1 cellular context compared by ENCODE assay signal in the genomic region with DNA sequence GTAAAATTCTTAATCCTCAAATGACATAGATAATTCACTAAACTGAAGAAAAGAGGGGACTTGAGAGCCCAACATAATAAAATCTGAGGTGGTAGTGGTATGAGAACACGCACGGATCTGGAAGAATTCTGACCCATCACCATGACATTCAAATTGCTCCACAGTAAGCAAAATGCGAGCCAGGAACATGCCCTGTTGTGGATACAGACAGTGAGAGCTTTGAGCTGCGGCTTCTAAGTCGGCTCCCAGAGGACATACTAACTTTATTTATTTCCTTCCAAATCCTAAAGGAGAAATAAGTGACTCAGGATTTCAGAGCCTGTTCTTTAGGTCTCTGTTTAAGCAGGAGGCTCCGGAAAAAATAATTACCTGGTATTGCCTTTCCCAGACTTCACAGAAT.
TF ChIP-seq lines count a peak whose summit lies in the region.

No MANE protein-coding gene starts in this region.

TF ChIP-seq in SK-N-SH, 30 proteins besides CTCF, POLR2A, EP300 and RAD21:
- no peak for TF ChIP-seq MXI1 (IDR thresholded peaks at IDR 0.05; ENCODE audit: low read depth, low read length)
- TF ChIP-seq, protein P1, sequence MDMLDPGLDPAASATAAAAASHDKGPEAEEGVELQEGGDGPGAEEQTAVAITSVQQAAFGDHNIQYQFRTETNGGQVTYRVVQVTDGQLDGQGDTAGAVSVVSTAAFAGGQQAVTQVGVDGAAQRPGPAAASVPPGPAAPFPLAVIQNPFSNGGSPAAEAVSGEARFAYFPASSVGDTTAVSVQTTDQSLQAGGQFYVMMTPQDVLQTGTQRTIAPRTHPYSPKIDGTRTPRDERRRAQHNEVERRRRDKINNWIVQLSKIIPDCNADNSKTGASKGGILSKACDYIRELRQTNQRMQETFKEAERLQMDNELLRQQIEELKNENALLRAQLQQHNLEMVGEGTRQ (IDR thresholded peaks at IDR 0.05; ENCODE audit: borderline replicate concordance, low read depth, low read length): no peak
- TF ChIP-seq, protein P2, sequence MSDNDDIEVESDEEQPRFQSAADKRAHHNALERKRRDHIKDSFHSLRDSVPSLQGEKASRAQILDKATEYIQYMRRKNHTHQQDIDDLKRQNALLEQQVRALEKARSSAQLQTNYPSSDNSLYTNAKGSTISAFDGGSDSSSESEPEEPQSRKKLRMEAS (IDR thresholded peaks at IDR 0.05; ENCODE audit: low read depth): no peak
- no peak for TF ChIP-seq NFIC (IDR thresholded peaks at IDR 0.05; ENCODE audit: borderline replicate concordance)
- TF ChIP-seq EZH2phosphoT487 (IDR thresholded peaks at IDR 0.05; ENCODE audit: borderline replicate concordance, low read depth): no peak
- TF ChIP-seq FOXM1 (IDR thresholded peaks at IDR 0.05; ENCODE audit: low read depth): no peak
- no peak for TF ChIP-seq SMC3 (IDR thresholded peaks at IDR 0.05; ENCODE audit: low read depth, low read length)
- no peak for TF ChIP-seq CHD2 (IDR thresholded peaks at IDR 0.05; ENCODE audit: low read length, partially characterized antibody)
- TF ChIP-seq, protein P3, sequence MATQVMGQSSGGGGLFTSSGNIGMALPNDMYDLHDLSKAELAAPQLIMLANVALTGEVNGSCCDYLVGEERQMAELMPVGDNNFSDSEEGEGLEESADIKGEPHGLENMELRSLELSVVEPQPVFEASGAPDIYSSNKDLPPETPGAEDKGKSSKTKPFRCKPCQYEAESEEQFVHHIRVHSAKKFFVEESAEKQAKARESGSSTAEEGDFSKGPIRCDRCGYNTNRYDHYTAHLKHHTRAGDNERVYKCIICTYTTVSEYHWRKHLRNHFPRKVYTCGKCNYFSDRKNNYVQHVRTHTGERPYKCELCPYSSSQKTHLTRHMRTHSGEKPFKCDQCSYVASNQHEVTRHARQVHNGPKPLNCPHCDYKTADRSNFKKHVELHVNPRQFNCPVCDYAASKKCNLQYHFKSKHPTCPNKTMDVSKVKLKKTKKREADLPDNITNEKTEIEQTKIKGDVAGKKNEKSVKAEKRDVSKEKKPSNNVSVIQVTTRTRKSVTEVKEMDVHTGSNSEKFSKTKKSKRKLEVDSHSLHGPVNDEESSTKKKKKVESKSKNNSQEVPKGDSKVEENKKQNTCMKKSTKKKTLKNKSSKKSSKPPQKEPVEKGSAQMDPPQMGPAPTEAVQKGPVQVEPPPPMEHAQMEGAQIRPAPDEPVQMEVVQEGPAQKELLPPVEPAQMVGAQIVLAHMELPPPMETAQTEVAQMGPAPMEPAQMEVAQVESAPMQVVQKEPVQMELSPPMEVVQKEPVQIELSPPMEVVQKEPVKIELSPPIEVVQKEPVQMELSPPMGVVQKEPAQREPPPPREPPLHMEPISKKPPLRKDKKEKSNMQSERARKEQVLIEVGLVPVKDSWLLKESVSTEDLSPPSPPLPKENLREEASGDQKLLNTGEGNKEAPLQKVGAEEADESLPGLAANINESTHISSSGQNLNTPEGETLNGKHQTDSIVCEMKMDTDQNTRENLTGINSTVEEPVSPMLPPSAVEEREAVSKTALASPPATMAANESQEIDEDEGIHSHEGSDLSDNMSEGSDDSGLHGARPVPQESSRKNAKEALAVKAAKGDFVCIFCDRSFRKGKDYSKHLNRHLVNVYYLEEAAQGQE (IDR thresholded peaks at IDR 0.05; ENCODE audit: low read depth, low read length): no peak
- TF ChIP-seq GABPA (IDR thresholded peaks at IDR 0.05; ENCODE audit: low read depth): no peak
- TF ChIP-seq POLR2AphosphoS5 (IDR thresholded peaks at IDR 0.05; ENCODE audit: low read depth, low read length): no peak
- TF ChIP-seq TEAD4 (IDR thresholded peaks at IDR 0.05; ENCODE audit: borderline replicate concordance, insufficient read depth): no peak
- no peak for TF ChIP-seq TCF12 (IDR thresholded peaks at IDR 0.05)
- TF ChIP-seq TAF1 (IDR thresholded peaks at IDR 0.05; ENCODE audit: borderline replicate concordance, low read depth, low read length): no peak
- no peak for TF ChIP-seq NRF1 (IDR thresholded peaks at IDR 0.05; ENCODE audit: low read depth, low read length)
- TF ChIP-seq, protein P4, sequence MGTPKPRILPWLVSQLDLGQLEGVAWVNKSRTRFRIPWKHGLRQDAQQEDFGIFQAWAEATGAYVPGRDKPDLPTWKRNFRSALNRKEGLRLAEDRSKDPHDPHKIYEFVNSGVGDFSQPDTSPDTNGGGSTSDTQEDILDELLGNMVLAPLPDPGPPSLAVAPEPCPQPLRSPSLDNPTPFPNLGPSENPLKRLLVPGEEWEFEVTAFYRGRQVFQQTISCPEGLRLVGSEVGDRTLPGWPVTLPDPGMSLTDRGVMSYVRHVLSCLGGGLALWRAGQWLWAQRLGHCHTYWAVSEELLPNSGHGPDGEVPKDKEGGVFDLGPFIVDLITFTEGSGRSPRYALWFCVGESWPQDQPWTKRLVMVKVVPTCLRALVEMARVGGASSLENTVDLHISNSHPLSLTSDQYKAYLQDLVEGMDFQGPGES (IDR thresholded peaks at IDR 0.05; ENCODE audit: low read depth, low read length): no peak
- TF ChIP-seq, protein P5, sequence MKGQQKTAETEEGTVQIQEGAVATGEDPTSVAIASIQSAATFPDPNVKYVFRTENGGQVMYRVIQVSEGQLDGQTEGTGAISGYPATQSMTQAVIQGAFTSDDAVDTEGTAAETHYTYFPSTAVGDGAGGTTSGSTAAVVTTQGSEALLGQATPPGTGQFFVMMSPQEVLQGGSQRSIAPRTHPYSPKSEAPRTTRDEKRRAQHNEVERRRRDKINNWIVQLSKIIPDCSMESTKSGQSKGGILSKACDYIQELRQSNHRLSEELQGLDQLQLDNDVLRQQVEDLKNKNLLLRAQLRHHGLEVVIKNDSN (IDR thresholded peaks at IDR 0.05; ENCODE audit: borderline replicate concordance, low read depth): no peak
- TF ChIP-seq, protein P6, sequence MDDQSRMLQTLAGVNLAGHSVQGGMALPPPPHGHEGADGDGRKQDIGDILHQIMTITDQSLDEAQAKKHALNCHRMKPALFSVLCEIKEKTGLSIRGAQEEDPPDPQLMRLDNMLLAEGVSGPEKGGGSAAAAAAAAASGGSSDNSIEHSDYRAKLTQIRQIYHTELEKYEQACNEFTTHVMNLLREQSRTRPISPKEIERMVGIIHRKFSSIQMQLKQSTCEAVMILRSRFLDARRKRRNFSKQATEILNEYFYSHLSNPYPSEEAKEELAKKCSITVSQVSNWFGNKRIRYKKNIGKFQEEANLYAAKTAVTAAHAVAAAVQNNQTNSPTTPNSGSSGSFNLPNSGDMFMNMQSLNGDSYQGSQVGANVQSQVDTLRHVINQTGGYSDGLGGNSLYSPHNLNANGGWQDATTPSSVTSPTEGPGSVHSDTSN (IDR thresholded peaks at IDR 0.05): no peak
TF ChIP-seq in SK-N-SH: peak in this region for 0.
